In genomic region chr18:22166070-22166972, GRCh38 we compare ENCODE assay signal across 9 cellular contexts. TPM values are rescaled to one million over a fixed set of nuclear protein-coding genes. Genes with fewer than 3 reads are reported as not detected.
A peak's percentile ranks its signal among the peaks of the same experiment; 100 is the strongest.
DNase-seq lines count a peak whose midpoint lies in the region; ATAC-seq and TF ChIP-seq lines count a peak whose summit lies in the region.
"Had no signal": no experiment of that assay in that cellular context is flagged by ENCODE, and none has a peak within 500 bp of the region (broad histone marks: within the 10 kb centered on the region; RNA-seq: fewer than 3 reads in every experiment).

No MANE protein-coding gene starts in this region.

- H3K9me3 Mint-ChIP-seq in Caco-2 (ENCODE audit: unreplicated experiment) (no peaks in the 10 kb centered on the region), WTC11 (no peaks in the 10 kb centered on the region)

- H2AFZ ChIP-seq in neuronal stem cell (ENCODE audit: low read length), result peak overlapping the region; percentile 72

- TF ChIP-seq CTCF in Caco-2 (IDR thresholded peaks at IDR 0.05; ENCODE audit: insufficient read depth in 1 of 2, low read depth in 1 of 2, low read length in 1 of 2, severe bottlenecking in 1 of 2, unreplicated experiment in 1 of 2), result peak in 1 of 2 experiments; percentile 20
- TF ChIP-seq CTCF in WTC11 (IDR thresholded peaks at IDR 0.05), result no peak

- H2BK5ac ChIP-seq in neuronal stem cell (ENCODE audit: low read length), result no peak overlapping the region

- no peak overlapping the region for H4K91ac ChIP-seq in neuronal stem cell (ENCODE audit: low read depth, low read length, poor library complexity)

- peaks cover 34% of the 10 kb centered on the region for H3K36me3 Mint-ChIP-seq in Caco-2 (ENCODE audit: insufficient read depth, unreplicated experiment)
- no peaks in the 10 kb centered on the region for H3K36me3 Mint-ChIP-seq in WTC11

- H3K27ac ChIP-seq in right cardiac atrium (ENCODE audit: low read length) (peak overlapping the region; percentile 95), neuronal stem cell (replicated peaks; ENCODE audit: low read length) (no peak overlapping the region)

- H3K27me3 Mint-ChIP-seq in Caco-2 (ENCODE audit: insufficient read depth, unreplicated experiment) (no peaks in the 10 kb centered on the region), WTC11 (ENCODE audit: low read depth) (peaks cover 95% of the 10 kb centered on the region)

- CTCF ChIA-PET in Caco-2 (lab: Charles Lee) (interaction anchor here (1.3 to 1.5 kb wide), 2 partner anchors 58 to 251 kb away, joined by 3 to 4 read pairs; no protein-coding TSS in a partner anchor), WTC11 (lab: Charles Lee) (no interaction called here)

- H3K9ac ChIP-seq in neuronal stem cell (ENCODE audit: low read depth, low read length, poor library complexity), result no peak overlapping the region

- H3K79me1 ChIP-seq in neuronal stem cell (ENCODE audit: low read depth, low read length), result peaks cover 1% of the 10 kb centered on the region

- H3K27me3 ChIP-seq in Caco-2 (replicated peaks; ENCODE audit: control insufficient read depth, insufficient read depth, low read length) (no peaks in the 10 kb centered on the region), right cardiac atrium (ENCODE audit: control insufficient read depth, insufficient read depth) (no peaks in the 10 kb centered on the region), neuronal stem cell (ENCODE audit: control insufficient read depth in 3 of 3, insufficient read depth in 3 of 3, low read depth in 1 of 3, low read length in 3 of 3) (peaks cover 32 to 99% (median 90%) of the 10 kb centered on the region in 3 experiments)

- H3K36me3 ChIP-seq in Caco-2 (ENCODE audit: control insufficient read depth, insufficient read depth, low read length) (peaks cover 3% of the 10 kb centered on the region), neuronal stem cell (replicated peaks in 1 of 2; ENCODE audit: control insufficient read depth in 2 of 2, insufficient read depth in 2 of 2, low read length in 2 of 2) (no peaks in the 10 kb centered on the region)

- no peak overlapping the region for H3K14ac ChIP-seq in neuronal stem cell (ENCODE audit: low read length)

- no peak overlapping the region for H2AK5ac ChIP-seq in neuronal stem cell (ENCODE audit: low read depth, low read length)

- no peaks in the 10 kb centered on the region for H3K9me3 ChIP-seq in Caco-2
- H3K9me3 ChIP-seq in right cardiac atrium (ENCODE audit: control insufficient read depth, low read length), result no peaks in the 10 kb centered on the region
- peaks cover 0 to 1% of the 10 kb centered on the region in 2 donors for H3K9me3 ChIP-seq in neuronal stem cell (replicated peaks in 1 of 2; ENCODE audit: control insufficient read depth in 2 of 2, insufficient read depth in 1 of 2, low read depth in 1 of 2, low read length in 2 of 2)

- peak overlapping the region; percentile 63 for H3K4me2 ChIP-seq in neuronal stem cell (ENCODE audit: insufficient read depth, low read length, poor library complexity, severe bottlenecking)

- H3K27ac Mint-ChIP-seq in Caco-2 (ENCODE audit: unreplicated experiment) (peak overlapping the region; percentile 91), WTC11 (no peak overlapping the region)

- ATAC-seq in WTC11 (no peak), right cardiac atrium (peak; percentile 29 to 32)

- peak overlapping the region; percentile 21 for H3K23ac ChIP-seq in neuronal stem cell (ENCODE audit: low read depth, low read length, poor library complexity)

- H2BK120ac ChIP-seq in neuronal stem cell (ENCODE audit: low read depth, low read length), result no peak overlapping the region

- H3K4me3 Mint-ChIP-seq in Caco-2 (ENCODE audit: unreplicated experiment), result peak overlapping the region; percentile 74
- H3K4me3 Mint-ChIP-seq in WTC11, result peak overlapping the region; percentile 76

- POLR2A ChIA-PET in Caco-2 (lab: Charles Lee) (interaction anchor here (0.5 kb wide), 1 partner anchor 176 kb away, joined by 3 read pairs; no protein-coding TSS in a partner anchor), WTC11 (lab: Charles Lee) (no interaction called here)

- H3K4me1 Mint-ChIP-seq in Caco-2 (ENCODE audit: low read depth, unreplicated experiment), result peaks cover 12% of the 10 kb centered on the region
- H3K4me1 Mint-ChIP-seq in WTC11, result peaks cover 37% of the 10 kb centered on the region

- DNase-seq in Caco-2 (peak in 1 of 2 experiments; percentile 56), WTC11 (ENCODE audit: low spot score) (peak; percentile 29), right cardiac atrium (peak; percentile 82 to 93 (median 90)), neuronal stem cell (ENCODE audit: low spot score) (no peak), NOMO-1 (lab: John Stamatoyannopoulos, UW; ENCODE audit: unreplicated experiment in 2 of 2) (no peak), kidney tubule cell (ENCODE audit: low spot score) (no peak), NCI-H2196 treated with DMSO at 0.1 percent for 48 hours (lab: John Stamatoyannopoulos, UW; ENCODE audit: unreplicated experiment) (no peak), NCI-H345 treated with DMSO at 0.1 percent for 48 hours (lab: John Stamatoyannopoulos, UW; ENCODE audit: unreplicated experiment) (no peak)
- DNase-seq: NCI-H2171 treated with DMSO at 0.1 percent for 48 hours had no signal

- H3K18ac ChIP-seq in neuronal stem cell (ENCODE audit: low read length), result no peak overlapping the region

- WGBS in right cardiac atrium, result 3% methylated on average over 46 of the region's 46 CpGs
- no CpG with 5 or more reads among the region's 46 CpGs for WGBS in neuronal stem cell (ENCODE audit: extremely low coverage in 2 of 2, insufficient read length in 2 of 2, insufficient replicate concordance in 1 of 2), 2 donors

- no peaks in the 10 kb centered on the region; the same call in 1 of the 2 replicates for H3K4me1 ChIP-seq in Caco-2
- H3K4me1 ChIP-seq in right cardiac atrium (ENCODE audit: control insufficient read depth, insufficient read depth, low read length), result no peaks in the 10 kb centered on the region
- H3K4me1 ChIP-seq in neuronal stem cell (ENCODE audit: control insufficient read depth in 2 of 2, insufficient read depth in 1 of 2, low read depth in 1 of 2, low read length in 2 of 2), result peaks cover 0 to 14% of the 10 kb centered on the region in 2 donors

- H2BK12ac ChIP-seq in neuronal stem cell (ENCODE audit: low read length), result no peak overlapping the region

- intact Hi-C loops in Caco-2 (cut with micrococcal nuclease; ENCODE audit: unreplicated experiment) (loop anchor here (5.0 kb wide), 1 partner anchor 189 kb away; no protein-coding TSS in a partner anchor), right cardiac atrium (cut with DNase I) (loop anchor here in 3 of 4 donors (5.0 to 10.0 kb wide), 4 partner anchors 169 to 396 kb away; no protein-coding TSS in a partner anchor)

- H3K4ac ChIP-seq in neuronal stem cell (ENCODE audit: low read length), result no peak overlapping the region

- peak overlapping the region; percentile 69 for H3K4me3 ChIP-seq in Caco-2 (ENCODE audit: low read depth, low read length)
- H3K4me3 ChIP-seq in right cardiac atrium (ENCODE audit: low read length), result peak overlapping the region; percentile 66
- no peak overlapping the region for H3K4me3 ChIP-seq in neuronal stem cell (ENCODE audit: low read length in 2 of 2)

- no peak overlapping the region for H4K8ac ChIP-seq in neuronal stem cell (ENCODE audit: low read depth, low read length)

- no peak overlapping the region for H2BK15ac ChIP-seq in neuronal stem cell (ENCODE audit: low read length)

- no TSS peak for BruUV-seq in Caco-2 (replicated peaks; lab: Mats Ljungman, UMichigan)

TF ChIP-seq in WTC11, 78 proteins besides CTCF, POLR2A, EP300 and RAD21 (continues in another document):
- TF ChIP-seq ZNF232 (CRISPR knock-in tag; IDR thresholded peaks at IDR 0.05), result no peak
- TF ChIP-seq TEAD1 (CRISPR knock-in tag; IDR thresholded peaks at IDR 0.05), result no peak
- no peak for TF ChIP-seq CBFB (CRISPR knock-in tag; IDR thresholded peaks at IDR 0.05; ENCODE audit: low read depth)
- no peak for TF ChIP-seq NR3C1 (CRISPR knock-in tag; conservative IDR thresholded peaks at IDR 0.05; ENCODE audit: low read depth)
- no peak for TF ChIP-seq IRF2 (CRISPR knock-in tag; IDR thresholded peaks at IDR 0.05; ENCODE audit: borderline replicate concordance, low read depth)
- TF ChIP-seq TCF7 (CRISPR knock-in tag; IDR thresholded peaks at IDR 0.05; ENCODE audit: low read depth), result no peak
- TF ChIP-seq, protein P1, sequence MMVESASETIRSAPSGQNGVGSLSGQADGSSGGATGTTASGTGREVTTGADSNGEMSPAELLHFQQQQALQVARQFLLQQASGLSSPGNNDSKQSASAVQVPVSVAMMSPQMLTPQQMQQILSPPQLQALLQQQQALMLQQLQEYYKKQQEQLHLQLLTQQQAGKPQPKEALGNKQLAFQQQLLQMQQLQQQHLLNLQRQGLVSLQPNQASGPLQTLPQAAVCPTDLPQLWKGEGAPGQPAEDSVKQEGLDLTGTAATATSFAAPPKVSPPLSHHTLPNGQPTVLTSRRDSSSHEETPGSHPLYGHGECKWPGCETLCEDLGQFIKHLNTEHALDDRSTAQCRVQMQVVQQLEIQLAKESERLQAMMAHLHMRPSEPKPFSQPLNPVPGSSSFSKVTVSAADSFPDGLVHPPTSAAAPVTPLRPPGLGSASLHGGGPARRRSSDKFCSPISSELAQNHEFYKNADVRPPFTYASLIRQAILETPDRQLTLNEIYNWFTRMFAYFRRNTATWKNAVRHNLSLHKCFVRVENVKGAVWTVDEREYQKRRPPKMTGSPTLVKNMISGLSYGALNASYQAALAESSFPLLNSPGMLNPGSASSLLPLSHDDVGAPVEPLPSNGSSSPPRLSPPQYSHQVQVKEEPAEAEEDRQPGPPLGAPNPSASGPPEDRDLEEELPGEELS (CRISPR knock-in tag; IDR thresholded peaks at IDR 0.05), result no peak
- no peak for TF ChIP-seq MYBL2 (CRISPR knock-in tag; IDR thresholded peaks at IDR 0.05)

RNA-seq across cellular contexts. Expression of gene GATA6, which starts 3.1 kb away (rescaled TPM):
- 124 and 136 TPM in 2 replicates for total RNA-seq in Caco-2 (2022)
- 0.15 to 0.21 TPM (median 0.18 TPM) in 3 replicates for total RNA-seq in WTC11 (2021)
- total RNA-seq in right cardiac atrium, result 10 to 100 TPM; 63.2 to 85.8 (median 77.9) TPM
- polyA plus RNA-seq in right cardiac atrium, result 52.4 TPM
- 0.04 TPM for polyA plus RNA-seq in neuronal stem cell (2013, experiment 1 of 2)
- 0.03 TPM for polyA plus RNA-seq in neuronal stem cell (2013, experiment 2 of 2)

Comparison
In these comparisons a context has a peak if more than half of its experiments do, and no peak if none do; other contexts are left out.
1. DNase-seq: peak in WTC11 (single experiment) and right cardiac atrium (3 of 3); none in neuronal stem cell (single experiment), NOMO-1 (0 of 2), kidney tubule cell (single experiment), NCI-H2196 treated with DMSO at 0.1 percent for 48 hours (single experiment) and NCI-H345 treated with DMSO at 0.1 percent for 48 hours (single experiment).
2. H3K4me3 ChIP-seq: peak in Caco-2 (single experiment) and right cardiac atrium (single experiment); none in neuronal stem cell (0 of 2).
3. RNA of gene GATA6, which starts 3.1 kb away (total RNA-seq): 124 to 136 TPM in Caco-2 and 63.2 to 85.8 TPM in right cardiac atrium; 0.15 to 0.21 TPM in WTC11; every median in the first group is over 10 times any median in the second.